Comparison of ENCODE assay signal across 1 cellular context in the genomic region with DNA sequence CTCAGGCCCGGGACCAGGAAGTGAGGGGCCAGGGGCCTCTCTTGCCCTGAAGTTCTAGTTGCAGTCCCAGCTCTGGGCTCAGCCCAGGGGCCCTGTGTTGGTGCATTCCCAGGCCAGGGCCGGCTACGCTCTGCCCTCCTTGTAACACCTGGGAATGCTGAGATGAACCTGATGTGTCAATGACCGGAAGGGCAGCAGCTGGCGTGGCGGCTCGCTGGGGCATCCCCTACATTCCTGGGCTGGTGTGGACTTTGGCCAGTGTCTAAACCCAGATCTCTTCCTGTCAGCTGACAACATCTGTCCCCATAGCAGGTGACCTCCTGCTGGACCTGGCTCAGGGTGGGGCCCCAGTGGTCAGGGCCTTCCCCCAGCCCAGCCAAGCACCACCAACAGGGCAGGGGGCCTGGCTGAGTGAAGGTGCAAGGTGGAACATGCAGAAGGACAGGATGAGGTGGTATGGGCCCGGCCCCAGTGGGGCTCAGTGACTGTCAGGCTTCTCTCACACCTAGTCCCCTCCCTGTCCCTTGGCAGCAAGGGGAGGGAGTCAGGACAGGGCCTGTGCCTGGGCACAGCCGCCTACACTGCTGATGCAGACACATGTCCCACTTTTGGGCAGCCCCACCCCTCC.
TF ChIP-seq lines count a peak whose summit lies in the region.

No MANE protein-coding gene starts in this region.

TF ChIP-seq in HepG2, 621 proteins besides CTCF, POLR2A, EP300 and RAD21 (continued from another document and continues in another):
- TF ChIP-seq, protein P1, sequence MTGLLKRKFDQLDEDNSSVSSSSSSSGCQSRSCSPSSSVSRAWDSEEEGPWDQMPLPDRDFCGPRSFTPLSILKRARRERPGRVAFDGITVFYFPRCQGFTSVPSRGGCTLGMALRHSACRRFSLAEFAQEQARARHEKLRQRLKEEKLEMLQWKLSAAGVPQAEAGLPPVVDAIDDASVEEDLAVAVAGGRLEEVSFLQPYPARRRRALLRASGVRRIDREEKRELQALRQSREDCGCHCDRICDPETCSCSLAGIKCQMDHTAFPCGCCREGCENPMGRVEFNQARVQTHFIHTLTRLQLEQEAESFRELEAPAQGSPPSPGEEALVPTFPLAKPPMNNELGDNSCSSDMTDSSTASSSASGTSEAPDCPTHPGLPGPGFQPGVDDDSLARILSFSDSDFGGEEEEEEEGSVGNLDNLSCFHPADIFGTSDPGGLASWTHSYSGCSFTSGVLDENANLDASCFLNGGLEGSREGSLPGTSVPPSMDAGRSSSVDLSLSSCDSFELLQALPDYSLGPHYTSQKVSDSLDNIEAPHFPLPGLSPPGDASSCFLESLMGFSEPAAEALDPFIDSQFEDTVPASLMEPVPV (CRISPR knock-in tag; IDR thresholded peaks at IDR 0.05): peak; percentile 60; the same call in 1 of the 2 replicates
- TF ChIP-seq RFX3 (CRISPR knock-in tag; IDR thresholded peaks at IDR 0.05): no peak
- peak; percentile 94 for TF ChIP-seq YEATS4 (CRISPR knock-in tag; IDR thresholded peaks at IDR 0.05; ENCODE audit: borderline replicate concordance)
- peak; percentile 86; the same call in 1 of the 2 replicates for TF ChIP-seq SNAPC2 (CRISPR knock-in tag; IDR thresholded peaks at IDR 0.05)
- peak; percentile 39; the same call in 1 of the 2 replicates for TF ChIP-seq SMAD9 (CRISPR knock-in tag; IDR thresholded peaks at IDR 0.05)
- TF ChIP-seq ZNF253 (CRISPR knock-in tag; IDR thresholded peaks at IDR 0.05; ENCODE audit: borderline replicate concordance): no peak
- TF ChIP-seq ZNF780A (CRISPR knock-in tag; IDR thresholded peaks at IDR 0.05): no peak
- TF ChIP-seq, protein P2, sequence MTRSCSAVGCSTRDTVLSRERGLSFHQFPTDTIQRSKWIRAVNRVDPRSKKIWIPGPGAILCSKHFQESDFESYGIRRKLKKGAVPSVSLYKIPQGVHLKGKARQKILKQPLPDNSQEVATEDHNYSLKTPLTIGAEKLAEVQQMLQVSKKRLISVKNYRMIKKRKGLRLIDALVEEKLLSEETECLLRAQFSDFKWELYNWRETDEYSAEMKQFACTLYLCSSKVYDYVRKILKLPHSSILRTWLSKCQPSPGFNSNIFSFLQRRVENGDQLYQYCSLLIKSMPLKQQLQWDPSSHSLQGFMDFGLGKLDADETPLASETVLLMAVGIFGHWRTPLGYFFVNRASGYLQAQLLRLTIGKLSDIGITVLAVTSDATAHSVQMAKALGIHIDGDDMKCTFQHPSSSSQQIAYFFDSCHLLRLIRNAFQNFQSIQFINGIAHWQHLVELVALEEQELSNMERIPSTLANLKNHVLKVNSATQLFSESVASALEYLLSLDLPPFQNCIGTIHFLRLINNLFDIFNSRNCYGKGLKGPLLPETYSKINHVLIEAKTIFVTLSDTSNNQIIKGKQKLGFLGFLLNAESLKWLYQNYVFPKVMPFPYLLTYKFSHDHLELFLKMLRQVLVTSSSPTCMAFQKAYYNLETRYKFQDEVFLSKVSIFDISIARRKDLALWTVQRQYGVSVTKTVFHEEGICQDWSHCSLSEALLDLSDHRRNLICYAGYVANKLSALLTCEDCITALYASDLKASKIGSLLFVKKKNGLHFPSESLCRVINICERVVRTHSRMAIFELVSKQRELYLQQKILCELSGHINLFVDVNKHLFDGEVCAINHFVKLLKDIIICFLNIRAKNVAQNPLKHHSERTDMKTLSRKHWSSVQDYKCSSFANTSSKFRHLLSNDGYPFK (CRISPR knock-in tag; IDR thresholded peaks at IDR 0.05; ENCODE audit: borderline replicate concordance): peak; percentile 77; the same call in 1 of the 2 replicates
- TF ChIP-seq ZNF17 (CRISPR knock-in tag; IDR thresholded peaks at IDR 0.05): no peak
- TF ChIP-seq, protein P3, sequence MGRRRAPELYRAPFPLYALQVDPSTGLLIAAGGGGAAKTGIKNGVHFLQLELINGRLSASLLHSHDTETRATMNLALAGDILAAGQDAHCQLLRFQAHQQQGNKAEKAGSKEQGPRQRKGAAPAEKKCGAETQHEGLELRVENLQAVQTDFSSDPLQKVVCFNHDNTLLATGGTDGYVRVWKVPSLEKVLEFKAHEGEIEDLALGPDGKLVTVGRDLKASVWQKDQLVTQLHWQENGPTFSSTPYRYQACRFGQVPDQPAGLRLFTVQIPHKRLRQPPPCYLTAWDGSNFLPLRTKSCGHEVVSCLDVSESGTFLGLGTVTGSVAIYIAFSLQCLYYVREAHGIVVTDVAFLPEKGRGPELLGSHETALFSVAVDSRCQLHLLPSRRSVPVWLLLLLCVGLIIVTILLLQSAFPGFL (CRISPR knock-in tag; IDR thresholded peaks at IDR 0.05): no peak
- peak; percentile 90; the same call in 1 of the 2 replicates for TF ChIP-seq ZNF749 (CRISPR knock-in tag; IDR thresholded peaks at IDR 0.05; ENCODE audit: borderline replicate concordance)
- TF ChIP-seq, protein P4, sequence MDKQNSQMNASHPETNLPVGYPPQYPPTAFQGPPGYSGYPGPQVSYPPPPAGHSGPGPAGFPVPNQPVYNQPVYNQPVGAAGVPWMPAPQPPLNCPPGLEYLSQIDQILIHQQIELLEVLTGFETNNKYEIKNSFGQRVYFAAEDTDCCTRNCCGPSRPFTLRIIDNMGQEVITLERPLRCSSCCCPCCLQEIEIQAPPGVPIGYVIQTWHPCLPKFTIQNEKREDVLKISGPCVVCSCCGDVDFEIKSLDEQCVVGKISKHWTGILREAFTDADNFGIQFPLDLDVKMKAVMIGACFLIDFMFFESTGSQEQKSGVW (CRISPR knock-in tag; IDR thresholded peaks at IDR 0.05; ENCODE audit: borderline replicate concordance): no peak
- TF ChIP-seq MLLT10 (CRISPR knock-in tag; IDR thresholded peaks at IDR 0.05): no peak
- TF ChIP-seq ZFP37 (CRISPR knock-in tag; IDR thresholded peaks at IDR 0.05; ENCODE audit: borderline replicate concordance): peak; percentile 65; the same call in 1 of the 2 replicates
- TF ChIP-seq ZNF282 (IDR thresholded peaks at IDR 0.05; ENCODE audit: partially characterized antibody): no peak
- TF ChIP-seq, protein P5, sequence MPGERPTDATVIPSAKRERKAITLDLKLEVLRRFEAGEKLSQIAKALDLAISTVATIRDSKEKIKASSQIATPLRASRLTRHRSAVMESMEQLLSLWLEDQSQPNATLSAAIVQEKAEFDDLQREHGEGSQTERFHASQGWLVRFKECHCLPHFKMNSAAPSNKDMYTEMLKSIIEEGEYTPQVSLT (CRISPR knock-in tag; IDR thresholded peaks at IDR 0.05; ENCODE audit: borderline replicate concordance, low read depth): no peak
- peak; percentile 86; the same call in 1 of the 2 replicates for TF ChIP-seq ZNF589 (CRISPR knock-in tag; conservative IDR thresholded peaks at IDR 0.05)
- TF ChIP-seq, protein P6, sequence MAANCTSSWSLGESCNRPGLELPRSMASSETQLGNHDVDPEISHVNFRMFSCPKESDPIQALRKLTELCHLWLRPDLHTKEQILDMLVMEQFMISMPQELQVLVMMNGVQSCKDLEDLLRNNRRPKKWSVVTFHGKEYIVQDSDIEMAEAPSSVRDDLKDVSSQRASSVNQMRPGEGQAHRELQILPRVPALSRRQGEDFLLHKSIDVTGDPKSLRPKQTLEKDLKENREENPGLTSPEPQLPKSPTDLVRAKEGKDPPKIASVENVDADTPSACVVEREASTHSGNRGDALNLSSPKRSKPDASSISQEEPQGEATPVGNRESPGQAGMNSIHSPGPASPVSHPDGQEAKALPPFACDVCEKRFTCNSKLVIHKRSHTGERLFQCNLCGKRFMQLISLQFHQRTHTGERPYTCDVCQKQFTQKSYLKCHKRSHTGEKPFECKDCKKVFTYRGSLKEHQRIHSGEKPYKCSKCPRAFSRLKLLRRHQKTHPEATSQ (CRISPR knock-in tag; IDR thresholded peaks at IDR 0.05; ENCODE audit: borderline replicate concordance): peak; percentile 65; the same call in 1 of the 2 replicates
- TF ChIP-seq ZNF563 (CRISPR knock-in tag; IDR thresholded peaks at IDR 0.05): no peak; the same call in 1 of the 2 replicates
- TF ChIP-seq PITX1 (CRISPR knock-in tag; IDR thresholded peaks at IDR 0.05): peak; percentile 88
- TF ChIP-seq ZNF350 (CRISPR knock-in tag; IDR thresholded peaks at IDR 0.05; ENCODE audit: borderline replicate concordance, low read depth): peak; percentile 97
- TF ChIP-seq, protein P7, sequence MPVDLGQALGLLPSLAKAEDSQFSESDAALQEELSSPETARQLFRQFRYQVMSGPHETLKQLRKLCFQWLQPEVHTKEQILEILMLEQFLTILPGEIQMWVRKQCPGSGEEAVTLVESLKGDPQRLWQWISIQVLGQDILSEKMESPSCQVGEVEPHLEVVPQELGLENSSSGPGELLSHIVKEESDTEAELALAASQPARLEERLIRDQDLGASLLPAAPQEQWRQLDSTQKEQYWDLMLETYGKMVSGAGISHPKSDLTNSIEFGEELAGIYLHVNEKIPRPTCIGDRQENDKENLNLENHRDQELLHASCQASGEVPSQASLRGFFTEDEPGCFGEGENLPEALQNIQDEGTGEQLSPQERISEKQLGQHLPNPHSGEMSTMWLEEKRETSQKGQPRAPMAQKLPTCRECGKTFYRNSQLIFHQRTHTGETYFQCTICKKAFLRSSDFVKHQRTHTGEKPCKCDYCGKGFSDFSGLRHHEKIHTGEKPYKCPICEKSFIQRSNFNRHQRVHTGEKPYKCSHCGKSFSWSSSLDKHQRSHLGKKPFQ (CRISPR knock-in tag; IDR thresholded peaks at IDR 0.05; ENCODE audit: insufficient replicate concordance): no peak
- TF ChIP-seq HNF4A (CRISPR knock-in tag; IDR thresholded peaks at IDR 0.05): peak; percentile 100
- TF ChIP-seq ZNF205 (CRISPR knock-in tag; IDR thresholded peaks at IDR 0.05): peak; percentile 95
- TF ChIP-seq ZBTB1 (CRISPR knock-in tag; IDR thresholded peaks at IDR 0.05; ENCODE audit: borderline replicate concordance): no peak
- peak; percentile 96 for TF ChIP-seq ZNF331 (CRISPR knock-in tag; IDR thresholded peaks at IDR 0.05)
- TF ChIP-seq, protein P8, sequence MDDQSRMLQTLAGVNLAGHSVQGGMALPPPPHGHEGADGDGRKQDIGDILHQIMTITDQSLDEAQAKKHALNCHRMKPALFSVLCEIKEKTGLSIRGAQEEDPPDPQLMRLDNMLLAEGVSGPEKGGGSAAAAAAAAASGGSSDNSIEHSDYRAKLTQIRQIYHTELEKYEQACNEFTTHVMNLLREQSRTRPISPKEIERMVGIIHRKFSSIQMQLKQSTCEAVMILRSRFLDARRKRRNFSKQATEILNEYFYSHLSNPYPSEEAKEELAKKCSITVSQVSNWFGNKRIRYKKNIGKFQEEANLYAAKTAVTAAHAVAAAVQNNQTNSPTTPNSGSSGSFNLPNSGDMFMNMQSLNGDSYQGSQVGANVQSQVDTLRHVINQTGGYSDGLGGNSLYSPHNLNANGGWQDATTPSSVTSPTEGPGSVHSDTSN (CRISPR knock-in tag; IDR thresholded peaks at IDR 0.05; ENCODE audit: borderline replicate concordance): no peak
- TF ChIP-seq PHF5A (CRISPR knock-in tag; IDR thresholded peaks at IDR 0.05; ENCODE audit: low read depth, unreplicated experiment): peak; percentile 96
- no peak for TF ChIP-seq MATR3 (CRISPR knock-in tag; IDR thresholded peaks at IDR 0.05)
- TF ChIP-seq, protein P9, sequence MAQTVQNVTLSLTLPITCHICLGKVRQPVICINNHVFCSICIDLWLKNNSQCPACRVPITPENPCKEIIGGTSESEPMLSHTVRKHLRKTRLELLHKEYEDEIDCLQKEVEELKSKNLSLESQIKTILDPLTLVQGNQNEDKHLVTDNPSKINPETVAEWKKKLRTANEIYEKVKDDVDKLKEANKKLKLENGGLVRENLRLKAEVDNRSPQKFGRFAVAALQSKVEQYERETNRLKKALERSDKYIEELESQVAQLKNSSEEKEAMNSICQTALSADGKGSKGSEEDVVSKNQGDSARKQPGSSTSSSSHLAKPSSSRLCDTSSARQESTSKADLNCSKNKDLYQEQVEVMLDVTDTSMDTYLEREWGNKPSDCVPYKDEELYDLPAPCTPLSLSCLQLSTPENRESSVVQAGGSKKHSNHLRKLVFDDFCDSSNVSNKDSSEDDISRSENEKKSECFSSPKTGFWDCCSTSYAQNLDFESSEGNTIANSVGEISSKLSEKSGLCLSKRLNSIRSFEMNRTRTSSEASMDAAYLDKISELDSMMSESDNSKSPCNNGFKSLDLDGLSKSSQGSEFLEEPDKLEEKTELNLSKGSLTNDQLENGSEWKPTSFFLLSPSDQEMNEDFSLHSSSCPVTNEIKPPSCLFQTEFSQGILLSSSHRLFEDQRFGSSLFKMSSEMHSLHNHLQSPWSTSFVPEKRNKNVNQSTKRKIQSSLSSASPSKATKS (CRISPR knock-in tag; IDR thresholded peaks at IDR 0.05): no peak
- TF ChIP-seq, protein P10, sequence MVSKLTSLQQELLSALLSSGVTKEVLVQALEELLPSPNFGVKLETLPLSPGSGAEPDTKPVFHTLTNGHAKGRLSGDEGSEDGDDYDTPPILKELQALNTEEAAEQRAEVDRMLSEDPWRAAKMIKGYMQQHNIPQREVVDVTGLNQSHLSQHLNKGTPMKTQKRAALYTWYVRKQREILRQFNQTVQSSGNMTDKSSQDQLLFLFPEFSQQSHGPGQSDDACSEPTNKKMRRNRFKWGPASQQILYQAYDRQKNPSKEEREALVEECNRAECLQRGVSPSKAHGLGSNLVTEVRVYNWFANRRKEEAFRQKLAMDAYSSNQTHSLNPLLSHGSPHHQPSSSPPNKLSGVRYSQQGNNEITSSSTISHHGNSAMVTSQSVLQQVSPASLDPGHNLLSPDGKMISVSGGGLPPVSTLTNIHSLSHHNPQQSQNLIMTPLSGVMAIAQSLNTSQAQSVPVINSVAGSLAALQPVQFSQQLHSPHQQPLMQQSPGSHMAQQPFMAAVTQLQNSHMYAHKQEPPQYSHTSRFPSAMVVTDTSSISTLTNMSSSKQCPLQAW (CRISPR knock-in tag; IDR thresholded peaks at IDR 0.05): peak; percentile 99
- TF ChIP-seq, protein P11, sequence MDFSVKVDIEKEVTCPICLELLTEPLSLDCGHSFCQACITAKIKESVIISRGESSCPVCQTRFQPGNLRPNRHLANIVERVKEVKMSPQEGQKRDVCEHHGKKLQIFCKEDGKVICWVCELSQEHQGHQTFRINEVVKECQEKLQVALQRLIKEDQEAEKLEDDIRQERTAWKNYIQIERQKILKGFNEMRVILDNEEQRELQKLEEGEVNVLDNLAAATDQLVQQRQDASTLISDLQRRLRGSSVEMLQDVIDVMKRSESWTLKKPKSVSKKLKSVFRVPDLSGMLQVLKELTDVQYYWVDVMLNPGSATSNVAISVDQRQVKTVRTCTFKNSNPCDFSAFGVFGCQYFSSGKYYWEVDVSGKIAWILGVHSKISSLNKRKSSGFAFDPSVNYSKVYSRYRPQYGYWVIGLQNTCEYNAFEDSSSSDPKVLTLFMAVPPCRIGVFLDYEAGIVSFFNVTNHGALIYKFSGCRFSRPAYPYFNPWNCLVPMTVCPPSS (IDR thresholded peaks at IDR 0.05): no peak
- TF ChIP-seq, protein P12, sequence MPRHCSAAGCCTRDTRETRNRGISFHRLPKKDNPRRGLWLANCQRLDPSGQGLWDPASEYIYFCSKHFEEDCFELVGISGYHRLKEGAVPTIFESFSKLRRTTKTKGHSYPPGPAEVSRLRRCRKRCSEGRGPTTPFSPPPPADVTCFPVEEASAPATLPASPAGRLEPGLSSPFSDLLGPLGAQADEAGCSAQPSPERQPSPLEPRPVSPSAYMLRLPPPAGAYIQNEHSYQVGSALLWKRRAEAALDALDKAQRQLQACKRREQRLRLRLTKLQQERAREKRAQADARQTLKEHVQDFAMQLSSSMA (CRISPR knock-in tag; IDR thresholded peaks at IDR 0.05): no peak
- TF ChIP-seq, protein P13, sequence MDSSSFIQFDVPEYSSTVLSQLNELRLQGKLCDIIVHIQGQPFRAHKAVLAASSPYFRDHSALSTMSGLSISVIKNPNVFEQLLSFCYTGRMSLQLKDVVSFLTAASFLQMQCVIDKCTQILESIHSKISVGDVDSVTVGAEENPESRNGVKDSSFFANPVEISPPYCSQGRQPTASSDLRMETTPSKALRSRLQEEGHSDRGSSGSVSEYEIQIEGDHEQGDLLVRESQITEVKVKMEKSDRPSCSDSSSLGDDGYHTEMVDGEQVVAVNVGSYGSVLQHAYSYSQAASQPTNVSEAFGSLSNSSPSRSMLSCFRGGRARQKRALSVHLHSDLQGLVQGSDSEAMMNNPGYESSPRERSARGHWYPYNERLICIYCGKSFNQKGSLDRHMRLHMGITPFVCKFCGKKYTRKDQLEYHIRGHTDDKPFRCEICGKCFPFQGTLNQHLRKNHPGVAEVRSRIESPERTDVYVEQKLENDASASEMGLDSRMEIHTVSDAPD (CRISPR knock-in tag; IDR thresholded peaks at IDR 0.05): peak; percentile 87; the same call in 1 of the 2 replicates
